In genomic region chr7:30770936-30771858, GRCh38 we compare ENCODE assay signal across 8 cellular contexts. TPM values are rescaled to one million over a fixed set of nuclear protein-coding genes. Genes with fewer than 3 reads are reported as not detected.
A peak's percentile ranks its signal among the peaks of the same experiment; 100 is the strongest.
DNase-seq lines count a peak whose midpoint lies in the region; ATAC-seq and TF ChIP-seq lines count a peak whose summit lies in the region.

TSS of gene MINDY4 (plus strand) at chr7:30771417. CDS start at chr7:30771494, 77 bp downstream.

- H3K9me2 ChIP-seq in OCI-LY1 (ENCODE audit: low read depth, low read length): no peaks in the 10 kb centered on the region

- peak; percentile 84 for DNase-seq in BE2C
- DNase-seq in activated T-cell treated with anti-CD3 and anti-CD28 coated beads, Interleukin-2, amount 50 U/mL, for 4 hours: peak; percentile 51
- peak; percentile 78 for DNase-seq in stimulated activated CD8-positive, alpha-beta memory T cell treated with anti-CD3 and anti-CD28 coated beads, Interleukin-4, amount 100 ng/mL, for 48 hours

- peak within 1 kb of the TSS; percentile 65 for H2AFZ ChIP-seq in OCI-LY1 (ENCODE audit: low read length)

- H3K79me2 ChIP-seq in OCI-LY1 (ENCODE audit: insufficient read depth, low read length): no peaks in the 10 kb centered on the region

- H3K36me3 ChIP-seq in BE2C: no peaks in the 10 kb centered on the region
- no peaks in the 10 kb centered on the region for H3K36me3 ChIP-seq in OCI-LY1 (ENCODE audit: insufficient read depth, low read length)
- H3K36me3 ChIP-seq in esophagus (ENCODE audit: control insufficient read depth in 2 of 2, insufficient read depth in 2 of 2, low read length in 1 of 2): no peaks in the 10 kb centered on the region
- H3K36me3 ChIP-seq in mucosa of rectum (ENCODE audit: control insufficient read depth in 2 of 2, insufficient read depth in 2 of 2, low read length in 2 of 2): no peaks in the 10 kb centered on the region

- no peaks in the 10 kb centered on the region for H3K9me3 Mint-ChIP-seq in activated T-cell treated with anti-CD3 and anti-CD28 coated beads, Interleukin-2, amount 50 U/mL, for 4 hours

- no peaks in the 10 kb centered on the region for H3K4me1 ChIP-seq in BE2C
- peaks cover 13% of the 10 kb centered on the region for H3K4me1 ChIP-seq in OCI-LY1 (ENCODE audit: insufficient read depth, low read length, severe bottlenecking)
- peaks cover 0 to 2% of the 10 kb centered on the region in 2 donors for H3K4me1 ChIP-seq in esophagus (ENCODE audit: control insufficient read depth in 2 of 2, insufficient read depth in 2 of 2, low read length in 1 of 2)
- H3K4me1 ChIP-seq in mucosa of rectum (ENCODE audit: control insufficient read depth in 2 of 2, insufficient read depth in 2 of 2, low read length in 2 of 2): peaks cover 3 to 6% of the 10 kb centered on the region in 2 donors

- no peaks in the 10 kb centered on the region for H3K36me3 Mint-ChIP-seq in activated T-cell treated with anti-CD3 and anti-CD28 coated beads, Interleukin-2, amount 50 U/mL, for 4 hours (ENCODE audit: insufficient read depth)

- H3K9me3 ChIP-seq in BE2C (no peaks in the 10 kb centered on the region; the same call in 1 of the 2 replicates), OCI-LY1 (ENCODE audit: low read length) (no peaks in the 10 kb centered on the region), esophagus (ENCODE audit: control insufficient read depth in 2 of 2, insufficient read depth in 1 of 2, low read depth in 1 of 2, low read length in 1 of 2) (no peaks in the 10 kb centered on the region), mucosa of rectum (ENCODE audit: control insufficient read depth in 2 of 2, low read length in 2 of 2) (no peaks in the 10 kb centered on the region)

- WGBS in esophagus, 2 donors: 8 to 9% methylated on average over 60 to 66 of the region's 66 CpGs

- ATAC-seq in GM19372 (IDR thresholded peaks at IDR 0.05; ENCODE audit: low read depth, unreplicated experiment) (peak; percentile 82), HG03520 (IDR thresholded peaks at IDR 0.05; ENCODE audit: unreplicated experiment) (peak; percentile 89)
- ATAC-seq in activated T-cell treated with anti-CD3 and anti-CD28 coated beads, Interleukin-2, amount 50 U/mL, for 4 hours: peak; percentile 97

- H3K27ac ChIP-seq in OCI-LY1 (ENCODE audit: low read depth, low read length, poor library complexity, severe bottlenecking) (no peak within 1 kb of the TSS), esophagus (ENCODE audit: low read depth in 2 of 2, low read length in 1 of 2) (peak within 1 kb of the TSS; percentile 72 to 81), mucosa of rectum (ENCODE audit: low read depth in 2 of 2, low read length in 2 of 2) (peak within 1 kb of the TSS; percentile 8 to 63)

- H3K27me3 Mint-ChIP-seq in activated T-cell treated with anti-CD3 and anti-CD28 coated beads, Interleukin-2, amount 50 U/mL, for 4 hours (ENCODE audit: low read depth): no peaks in the 10 kb centered on the region

- H3K4me3 Mint-ChIP-seq in activated T-cell treated with anti-CD3 and anti-CD28 coated beads, Interleukin-2, amount 50 U/mL, for 4 hours: peak within 1 kb of the TSS; percentile 85

- H3K9ac ChIP-seq in OCI-LY1 (ENCODE audit: low read length): peak within 1 kb of the TSS; percentile 69
- peak within 1 kb of the TSS; percentile 60 to 69 for H3K9ac ChIP-seq in mucosa of rectum (ENCODE audit: low read depth in 1 of 2, low read length in 2 of 2)

- peak within 1 kb of the TSS; percentile 94 for H3K4me2 ChIP-seq in OCI-LY1 (ENCODE audit: low read length)

- H3F3A ChIP-seq in OCI-LY1 (ENCODE audit: insufficient read depth, low read length): no peaks in the 10 kb centered on the region

- H4K20me1 ChIP-seq in OCI-LY1 (ENCODE audit: insufficient read depth, low read length): no peaks in the 10 kb centered on the region

- peaks cover 6% of the 10 kb centered on the region for H3K4me1 Mint-ChIP-seq in activated T-cell treated with anti-CD3 and anti-CD28 coated beads, Interleukin-2, amount 50 U/mL, for 4 hours (ENCODE audit: low read depth)

- peak; percentile 12; the same call in 1 of the 2 replicates for TF ChIP-seq CTCF in BE2C (IDR thresholded peaks at IDR 0.05; ENCODE audit: low read depth, low read length)
- no peak for TF ChIP-seq CTCF in OCI-LY1 (IDR thresholded peaks at IDR 0.05; ENCODE audit: low read length)

- H3K4me3 ChIP-seq in BE2C (ENCODE audit: low read depth, low read length): peak within 1 kb of the TSS; percentile 97
- H3K4me3 ChIP-seq in OCI-LY1 (ENCODE audit: low read depth, low read length, poor library complexity, severe bottlenecking): peak within 1 kb of the TSS; percentile 80
- H3K4me3 ChIP-seq in esophagus (ENCODE audit: low read depth in 1 of 2, low read length in 2 of 2): peak within 1 kb of the TSS; percentile 66 to 90
- peak within 1 kb of the TSS; percentile 65 to 85 for H3K4me3 ChIP-seq in mucosa of rectum (ENCODE audit: low read length in 2 of 2)

- no peaks in the 10 kb centered on the region for H3K27me3 ChIP-seq in BE2C
- H3K27me3 ChIP-seq in OCI-LY1 (ENCODE audit: insufficient read depth, low read length): no peaks in the 10 kb centered on the region
- H3K27me3 ChIP-seq in esophagus (ENCODE audit: control insufficient read depth in 1 of 2, insufficient read depth in 2 of 2, low read length in 2 of 2): no peaks in the 10 kb centered on the region
- H3K27me3 ChIP-seq in mucosa of rectum (ENCODE audit: control insufficient read depth in 2 of 2, insufficient read depth in 2 of 2, low read length in 2 of 2): no peaks in the 10 kb centered on the region

RNA-seq across cellular contexts. Expression of gene MINDY4, which starts in this region (rescaled TPM):
- 2.2 TPM for polyA plus RNA-seq in BE2C (2012; ENCODE audit: insufficient read depth, insufficient read length, low read depth)
- 1 to 10 TPM; 1.6 to 2.1 (median 1.7) TPM for total RNA-seq in activated T-cell treated with anti-CD3 and anti-CD28 coated beads, Interleukin-2, amount 50 U/mL, for 4 hours
- 1 to 10 TPM; 1.3 to 1.4 TPM for polyA plus RNA-seq in esophagus
